22 cellular contexts compared by ENCODE assay signal in genomic region chr10:89091501-89091900, GRCh38.
DNase-seq lines count a peak whose midpoint lies in the region; ATAC-seq, FAIRE-seq and TF ChIP-seq lines count a peak whose summit lies in the region.
"Had no signal": no experiment of that assay in that cellular context is flagged by ENCODE, and none has a peak within 500 bp of the region (broad histone marks: within the 10 kb centered on the region; RNA-seq: fewer than 3 reads in every experiment).

No MANE protein-coding gene starts in this region.

- no peaks in the 10 kb centered on the region for H3F3A ChIP-seq in PC-3 (ENCODE audit: low read length, unreplicated experiment)

- CTCF ChIA-PET in PC-3 (lab: Charles Lee) = no interaction called here

- H3K9me3 ChIP-seq in adipocyte (ENCODE audit: control insufficient read depth, low read length) (no peaks in the 10 kb centered on the region), PC-3 (ENCODE audit: low read length) (no peaks in the 10 kb centered on the region)
- H3K9me3 ChIP-seq: A549, BLaER1, right atrium auricular region had no signal

- H3K9me3 Mint-ChIP-seq in HFFc6 = no peaks in the 10 kb centered on the region
- H3K9me3 Mint-ChIP-seq: activated CD4-positive, alpha-beta T cell treated with anti-CD3 and anti-CD28 coated beads, Interleukin-2, amount 10 ng/mL, durations not matched to agents 24 days and 14 days; activated T-helper 17 cell treated with anti-CD3 and anti-CD28 coated beads, Interleukin-2, amount 50 U/mL, for 72 hours; naive B cell; T-cell had no signal

- ATAC-seq in GM21390 (IDR thresholded peaks at IDR 0.05; ENCODE audit: unreplicated experiment) = no peak
- ATAC-seq in GM18498 (IDR thresholded peaks at IDR 0.05; ENCODE audit: unreplicated experiment) = no peak
- no peak for ATAC-seq in PC-3
- ATAC-seq: A549; activated T-helper 17 cell treated with anti-CD3 and anti-CD28 coated beads, Interleukin-2, amount 50 U/mL, for 72 hours; T-cell had no signal

- H3K36me3 Mint-ChIP-seq in HFFc6 (ENCODE audit: low read depth) = no peaks in the 10 kb centered on the region
- H3K36me3 Mint-ChIP-seq: naive B cell, T-cell had no signal

- H3K4me3 ChIP-seq in AG10803 (ENCODE audit: low read length) = no peak overlapping the region
- H3K4me3 ChIP-seq in adipocyte (ENCODE audit: low read length) = no peak overlapping the region
- no peak overlapping the region for H3K4me3 ChIP-seq in fibroblast of villous mesenchyme (ENCODE audit: low read depth, low read length)
- H3K4me3 ChIP-seq in PC-3 (ENCODE audit: low read length) = no peak overlapping the region
- H3K4me3 ChIP-seq: A549, BLaER1, right atrium auricular region had no signal

- TF ChIP-seq CTCF in AG10803 (conservative IDR thresholded peaks at IDR 0.05; ENCODE audit: low read length) = no peak
- TF ChIP-seq CTCF in HFFc6 (IDR thresholded peaks at IDR 0.05) = no peak
- TF ChIP-seq CTCF in fibroblast of villous mesenchyme (IDR thresholded peaks at IDR 0.05; ENCODE audit: insufficient read depth, low read depth, low read length) = no peak
- TF ChIP-seq CTCF in PC-3 (conservative IDR thresholded peaks at IDR 0.05; ENCODE audit: low read depth, low read length) = no peak

- H3K4me3 Mint-ChIP-seq in HFFc6 = no peak overlapping the region
- H3K4me3 Mint-ChIP-seq: activated CD4-positive, alpha-beta T cell treated with anti-CD3 and anti-CD28 coated beads, Interleukin-2, amount 10 ng/mL, durations not matched to agents 24 days and 14 days; activated T-helper 17 cell treated with anti-CD3 and anti-CD28 coated beads, Interleukin-2, amount 50 U/mL, for 72 hours; naive B cell; T-cell had no signal

- H3K9ac ChIP-seq in adipocyte (ENCODE audit: low read length) (no peak overlapping the region), PC-3 (ENCODE audit: low read length) (no peak overlapping the region)
- H3K9ac ChIP-seq: BLaER1 had no signal

- no peaks in the 10 kb centered on the region for H3K27me3 Mint-ChIP-seq in HFFc6 (ENCODE audit: insufficient read depth)
- H3K27me3 Mint-ChIP-seq: activated T-helper 17 cell treated with anti-CD3 and anti-CD28 coated beads, Interleukin-2, amount 50 U/mL, for 72 hours; naive B cell had no signal

- FAIRE-seq in GM12891 (lab: Jason Lieb, UNC) = no peak
- FAIRE-seq: bronchial epithelial cell, G401.6, HTR-8/SVneo, kidney had no signal

- no peaks in the 10 kb centered on the region for H3K9me2 ChIP-seq in PC-3 (replicated peaks; ENCODE audit: low read length)

- no peak overlapping the region for H3K4me2 ChIP-seq in PC-3 (ENCODE audit: low read length)
- H3K4me2 ChIP-seq: A549, BLaER1 had no signal

- H3K36me3 ChIP-seq in adipocyte (ENCODE audit: control insufficient read depth, insufficient read depth, low read length, severe bottlenecking) (no peaks in the 10 kb centered on the region), PC-3 (ENCODE audit: low read depth, low read length) (no peaks in the 10 kb centered on the region)
- H3K36me3 ChIP-seq: BLaER1, right atrium auricular region had no signal

- no TSS peak for BruUV-seq in PC-3 (replicated peaks; lab: Mats Ljungman, UMichigan)

- H3K4me1 Mint-ChIP-seq in HFFc6 (ENCODE audit: low read depth) = peaks cover 52% of the 10 kb centered on the region

- H4K20me1 ChIP-seq in PC-3 (ENCODE audit: low read length) = no peaks in the 10 kb centered on the region
- H4K20me1 ChIP-seq: BLaER1 had no signal

- no peaks in the 10 kb centered on the region for H3K27me3 ChIP-seq in adipocyte (replicated peaks; ENCODE audit: control insufficient read depth, insufficient read depth, low read length)
- H3K27me3 ChIP-seq in PC-3 (ENCODE audit: low read length) = no peaks in the 10 kb centered on the region
- H3K27me3 ChIP-seq: BLaER1, right atrium auricular region had no signal

- H3K4me1 ChIP-seq in adipocyte (ENCODE audit: control insufficient read depth, insufficient read depth, low read length) (peaks cover 32% of the 10 kb centered on the region), PC-3 (ENCODE audit: insufficient read depth, low read length) (no peaks in the 10 kb centered on the region)
- H3K4me1 ChIP-seq: A549, BLaER1 had no signal

- H3K79me2 ChIP-seq in PC-3 (ENCODE audit: low read length) = no peaks in the 10 kb centered on the region

- H3K27ac Mint-ChIP-seq in HFFc6 = peak overlapping the region; percentile 67; the same call in 1 of the 2 replicates
- H3K27ac Mint-ChIP-seq: activated CD4-positive, alpha-beta T cell treated with anti-CD3 and anti-CD28 coated beads, Interleukin-2, amount 10 ng/mL, durations not matched to agents 24 days and 14 days; activated T-helper 17 cell treated with anti-CD3 and anti-CD28 coated beads, Interleukin-2, amount 50 U/mL, for 72 hours; naive B cell; T-cell had no signal

- DNase-seq in AG10803 (ENCODE audit: low read depth) (peak; percentile 62), HFFc6 (no peak), adipocyte (ENCODE audit: low read depth) (peak; percentile 57), fibroblast of villous mesenchyme (ENCODE audit: low read depth) (peak; percentile 33), GM12891 (ENCODE audit: insufficient read length, low spot score) (no peak), PC-3 (no peak)
- DNase-seq: activated CD4-positive, alpha-beta T cell treated with anti-CD3 and anti-CD28 coated beads, Interleukin-2, amount 10 ng/mL, durations not matched to agents 24 days and 14 days; kidney; naive B cell; NCI-H1105 treated with DMSO at 0.1 percent for 48 hours; NCI-H510A; stimulated activated CD8-positive, alpha-beta memory T cell treated with anti-CD3 and anti-CD28 coated beads, Interleukin-4, amount 100 ng/mL, for 48 hours; T-cell had no signal

- TF ChIP-seq POLR2A in GM12891 (IDR thresholded peaks at IDR 0.05; ENCODE audit: low read depth, low read length) = no peak

- intact Hi-C loops in PC-3 (cut with micrococcal nuclease) = no loop called here

- no peak overlapping the region for H2AFZ ChIP-seq in PC-3 (ENCODE audit: low read length)

- no peak overlapping the region for H3K27ac ChIP-seq in PC-3 (ENCODE audit: low read length)
- H3K27ac ChIP-seq: A549, BLaER1, right atrium auricular region had no signal

- POLR2A ChIA-PET in PC-3 (lab: Charles Lee; ENCODE audit: unreplicated experiment) = no interaction called here

TF ChIP-seq in GM12891, 5 proteins besides CTCF, POLR2A, EP300 and RAD21:
- TF ChIP-seq PAX5 (IDR thresholded peaks at IDR 0.05; ENCODE audit: insufficient read depth, low read length, severe bottlenecking) = no peak
- TF ChIP-seq POU2F2 (IDR thresholded peaks at IDR 0.05; ENCODE audit: low read depth, low read length) = no peak
- TF ChIP-seq POLR2AphosphoS5 (IDR thresholded peaks at IDR 0.05; ENCODE audit: low read depth, low read length) = no peak
- no peak for TF ChIP-seq TAF1 (IDR thresholded peaks at IDR 0.05; ENCODE audit: low read depth, low read length)
- no peak for TF ChIP-seq SPI1 (IDR thresholded peaks at IDR 0.05; ENCODE audit: low read depth, low read length)
TF ChIP-seq in GM12891: peak in this region for 0.

Comparison
In these comparisons a context has a peak if more than half of its experiments do, and no peak if none do; other contexts are left out.
1. DNase-seq: peak in AG10803 (single experiment), adipocyte (single experiment) and fibroblast of villous mesenchyme (single experiment); none in HFFc6 (single experiment), GM12891 (single experiment) and PC-3 (single experiment).